Comparison of ENCODE assay signal across 15 cellular contexts in genomic region chr6:147820520-147820919, GRCh38.
DNase-seq lines count a peak whose midpoint lies in the region; ATAC-seq and TF ChIP-seq lines count a peak whose summit lies in the region.
"Had no signal": no experiment of that assay in that cellular context is flagged by ENCODE, and none has a peak within 500 bp of the region (broad histone marks: within the 10 kb centered on the region; RNA-seq: fewer than 3 reads in every experiment).

No MANE protein-coding gene starts in this region.

- no peak overlapping the region for H2BK120ac ChIP-seq in mesendoderm (ENCODE audit: low read depth, low read length)

- no peaks in the 10 kb centered on the region for H3K36me3 ChIP-seq in mesendoderm (ENCODE audit: control insufficient read depth, insufficient read depth, low read length)

- H3K27me3 ChIP-seq in mesendoderm (ENCODE audit: insufficient read depth, low read length, poor library complexity): no peaks in the 10 kb centered on the region

- no peaks in the 10 kb centered on the region for H3K36me3 Mint-ChIP-seq in neural crest cell (ENCODE audit: low read depth)
- H3K36me3 Mint-ChIP-seq: CD14-positive monocyte; CD8-positive, alpha-beta memory T cell had no signal

- no peak overlapping the region for H4K5ac ChIP-seq in mesendoderm (ENCODE audit: low read length)

- no CpG with 5 or more reads among the region's 6 CpGs for WGBS in mesendoderm (ENCODE audit: extremely low coverage, insufficient coverage, low lambda C conversion rate)

- H3K9ac ChIP-seq in mesendoderm (ENCODE audit: low read length): no peak overlapping the region

- peaks cover 23% of the 10 kb centered on the region for H3K4me1 Mint-ChIP-seq in neural crest cell
- H3K4me1 Mint-ChIP-seq: CD14-positive monocyte; CD8-positive, alpha-beta memory T cell had no signal

- no peak overlapping the region for H3K56ac ChIP-seq in mesendoderm (ENCODE audit: low read length)

- no peaks in the 10 kb centered on the region for H3K4me1 ChIP-seq in mesendoderm (ENCODE audit: control insufficient read depth, low read depth, low read length)

- no peak overlapping the region for H2AK5ac ChIP-seq in mesendoderm (ENCODE audit: low read length)

- no peak overlapping the region for H3K4me3 ChIP-seq in mesendoderm (ENCODE audit: low read length)

- H3K27me3 Mint-ChIP-seq in neural crest cell (ENCODE audit: low read depth): peaks cover 57% of the 10 kb centered on the region
- H3K27me3 Mint-ChIP-seq: CD8-positive, alpha-beta memory T cell had no signal

- H3K79me2 ChIP-seq in mesendoderm (ENCODE audit: control insufficient read depth, insufficient read depth, low read length): no peaks in the 10 kb centered on the region

- DNase-seq in NCI-H2227 (lab: John Stamatoyannopoulos, UW; ENCODE audit: unreplicated experiment) (peak; percentile 1), NCI-H2227 treated with DMSO at 0.1 percent for 48 hours (lab: John Stamatoyannopoulos, UW) (no peak), NCI-H748 (lab: John Stamatoyannopoulos, UW; ENCODE audit: unreplicated experiment) (peak; percentile 88), neural crest cell (ENCODE audit: low read depth, low spot score) (no peak), NCI-H2029 treated with DMSO at 0.1 percent for 48 hours (lab: John Stamatoyannopoulos, UW) (no peak), NCI-H128 (lab: John Stamatoyannopoulos, UW; ENCODE audit: unreplicated experiment) (no peak), mesendoderm (no peak)
- DNase-seq: CD8-positive, alpha-beta memory T cell; DMS53; GF-D8; HCEC 1CT; HFFc6 had no signal

- peak overlapping the region; percentile 54 for H3K4me3 Mint-ChIP-seq in neural crest cell
- H3K4me3 Mint-ChIP-seq: CD14-positive monocyte; CD8-positive, alpha-beta memory T cell; HFFc6 had no signal

- no peak overlapping the region for H2BK5ac ChIP-seq in mesendoderm (ENCODE audit: low read length)

- H4K8ac ChIP-seq in mesendoderm (ENCODE audit: low read depth, low read length): no peak overlapping the region

- H3K79me1 ChIP-seq in mesendoderm (ENCODE audit: low read length): no peaks in the 10 kb centered on the region

- TF ChIP-seq CTCF in neural crest cell (conservative IDR thresholded peaks at IDR 0.05): no peak

- H2BK15ac ChIP-seq in mesendoderm (replicated peaks; ENCODE audit: low read depth): no peak overlapping the region

- no peaks in the 10 kb centered on the region for H3K9me3 Mint-ChIP-seq in neural crest cell

- no peak overlapping the region for H3K27ac ChIP-seq in mesendoderm (ENCODE audit: low read depth, low read length)
- H3K27ac ChIP-seq: 22Rv1 had no signal

- no peak overlapping the region for H3K23ac ChIP-seq in mesendoderm (ENCODE audit: low read length)

- H3K4me2 ChIP-seq in mesendoderm (ENCODE audit: low read length): no peak overlapping the region

- no peak overlapping the region for H3K18ac ChIP-seq in mesendoderm (ENCODE audit: low read length)

- no peak for ATAC-seq in GM19035 (IDR thresholded peaks at IDR 0.05; ENCODE audit: unreplicated experiment)

- no peak overlapping the region for H3K27ac Mint-ChIP-seq in neural crest cell (ENCODE audit: unreplicated experiment)
- H3K27ac Mint-ChIP-seq: CD14-positive monocyte; CD8-positive, alpha-beta memory T cell; HFFc6 had no signal

- H3K4ac ChIP-seq in mesendoderm (ENCODE audit: low read depth, low read length): no peak overlapping the region

Comparison
In these comparisons a context has a peak if more than half of its experiments do, and no peak if none do; other contexts are left out.
1. DNase-seq: peak in NCI-H2227 (single experiment) and NCI-H748 (single experiment); none in NCI-H2227 treated with DMSO at 0.1 percent for 48 hours (single experiment), neural crest cell (single experiment), NCI-H2029 treated with DMSO at 0.1 percent for 48 hours (single experiment), NCI-H128 (single experiment) and mesendoderm (single experiment).